ENCODE assay signal across 16 cellular contexts in genomic region chr7:157445956-157446295, GRCh38.
DNase-seq lines count a peak whose midpoint lies in the region; ATAC-seq, FAIRE-seq and TF ChIP-seq lines count a peak whose summit lies in the region.
"Had no signal": no experiment of that assay in that cellular context is flagged by ENCODE, and none has a peak within 500 bp of the region (broad histone marks: within the 10 kb centered on the region; RNA-seq: fewer than 3 reads in every experiment).

No MANE protein-coding gene starts in this region.

- H4K5ac ChIP-seq in H1 (ENCODE audit: insufficient read length, low read depth, low read length), result no peak overlapping the region

- no peak overlapping the region for H2BK20ac ChIP-seq in H1 (ENCODE audit: low read length)

- no peak for FAIRE-seq in H1 (lab: Jason Lieb, UNC)

- H2BK15ac ChIP-seq in H1 (ENCODE audit: low read length), result no peak overlapping the region

- no peak for TF ChIP-seq RAD21 in H1 (IDR thresholded peaks at IDR 0.05 in 1 of 2, conservative IDR thresholded peaks at IDR 0.05 in 1 of 2; ENCODE audit: low read depth in 2 of 2, low read length in 2 of 2)

- H3K4me2 ChIP-seq in H1 (ENCODE audit: insufficient read depth in 1 of 2, low read depth in 2 of 2, low read length in 2 of 2) (no peak overlapping the region), osteoblast (ENCODE audit: insufficient read depth, low read length) (no peak overlapping the region)

- H3K27ac Mint-ChIP-seq in effector memory CD8-positive, alpha-beta T cell, result no peak overlapping the region
- H3K27ac Mint-ChIP-seq: CD4-positive, CD25-positive, alpha-beta regulatory T cell had no signal

- intact Hi-C loops in cardiac septum (cut with DNase I) (no loop called here), left ventricle myocardium superior (cut with micrococcal nuclease) (no loop called here), testis (cut with DNase I; ENCODE audit: low total_unique reads) (no loop called here)

- no peak overlapping the region for H2AFZ ChIP-seq in H1 (ENCODE audit: low read length)
- H2AFZ ChIP-seq in osteoblast (ENCODE audit: low read length), result no peak overlapping the region

- no peak overlapping the region for H2BK120ac ChIP-seq in H1 (replicated peaks; ENCODE audit: low read depth, low read length)

- no peaks in the 10 kb centered on the region for H3K79me1 ChIP-seq in H1 (ENCODE audit: low read depth, low read length)

- no peak overlapping the region for H2AK5ac ChIP-seq in H1 (ENCODE audit: low read depth, low read length)

- H3K4me1 ChIP-seq in H1 (replicated peaks in 1 of 4; ENCODE audit: control insufficient read depth in 3 of 4, insufficient read depth in 4 of 4, low read length in 3 of 4), result no peaks in the 10 kb centered on the region
- H3K4me1 ChIP-seq in osteoblast (ENCODE audit: insufficient read depth, low read length), result no peaks in the 10 kb centered on the region
- H3K4me1 ChIP-seq in testis, result no peaks in the 10 kb centered on the region

- no peak overlapping the region for H2BK5ac ChIP-seq in H1 (ENCODE audit: low read depth, low read length)

- no peak overlapping the region for H4K91ac ChIP-seq in H1 (replicated peaks; ENCODE audit: insufficient read length, low read length)

- POLR2A ChIA-PET in H1 (lab: Charles Lee; ENCODE audit: partially characterized antibody), result no interaction called here

- H4K8ac ChIP-seq in H1 (ENCODE audit: extremely low read depth, insufficient read depth, low read length), result peak overlapping the region; percentile 80; the same call in 1 of the 2 replicates

- H3K9ac ChIP-seq in H1 (replicated peaks in 1 of 4; ENCODE audit: extremely low read depth in 1 of 4, low read depth in 3 of 4, low read length in 3 of 4), result no peak overlapping the region

- H3K27ac ChIP-seq in H1 (ENCODE audit: low read depth, low read length), result no peak overlapping the region
- H3K27ac ChIP-seq in osteoblast (ENCODE audit: low read depth, low read length), result no peak overlapping the region
- no peak overlapping the region for H3K27ac ChIP-seq in testis

- no peak overlapping the region for H3K4me3 ChIP-seq in H1 (ENCODE audit: extremely low read depth in 1 of 4, insufficient read depth in 2 of 4, low read depth in 3 of 4, low read length in 4 of 4)
- no peak overlapping the region for H3K4me3 ChIP-seq in osteoblast (ENCODE audit: insufficient read depth, low read length)
- H3K4me3 ChIP-seq in testis, result no peak overlapping the region

- no peak overlapping the region for H3K14ac ChIP-seq in H1 (ENCODE audit: insufficient read length)

- no peak overlapping the region for H3K4ac ChIP-seq in H1 (replicated peaks; ENCODE audit: insufficient read length, low read depth, low read length)

- 86% methylated on average over 11 of the region's 11 CpGs; no CpG with 5 or more reads in 1 of the 2 experiments for WGBS in H1 (ENCODE audit: extremely low coverage in 1 of 2, insufficient coverage in 1 of 2, insufficient read length in 1 of 2, insufficient replicate concordance in 2 of 2, low coverage in 1 of 2, low lambda C conversion rate in 2 of 2, missing lambda C conversion rate in 1 of 2), 2 experiments
- WGBS in testis, 2 donors, result 97 to 98% methylated on average over 10 to 11 of the region's 11 CpGs

- H3K27me3 ChIP-seq in H1 (replicated peaks in 1 of 4; ENCODE audit: control insufficient read depth in 3 of 4, extremely low read depth in 1 of 4, insufficient read depth in 3 of 4, low read length in 3 of 4) (peaks cover 0 to 2% (median 0%) of the 10 kb centered on the region in 4 experiments; a peak in 1 of 7 replicates), osteoblast (ENCODE audit: insufficient read depth, low read length) (no peaks in the 10 kb centered on the region), testis (no peaks in the 10 kb centered on the region)

- TF ChIP-seq POLR2A in H1 (IDR thresholded peaks at IDR 0.05; ENCODE audit: control extremely low read depth in 1 of 2, low read depth in 2 of 2, low read length in 2 of 2) (no peak), testis (IDR thresholded peaks at IDR 0.05) (no peak)

- H3K36me3 Mint-ChIP-seq in effector memory CD8-positive, alpha-beta T cell (ENCODE audit: insufficient read depth), result no peaks in the 10 kb centered on the region
- H3K36me3 Mint-ChIP-seq: CD4-positive, CD25-positive, alpha-beta regulatory T cell had no signal

- TF ChIP-seq EP300 in H1 (IDR thresholded peaks at IDR 0.05; ENCODE audit: borderline replicate concordance in 1 of 2, low read depth in 2 of 2, low read length in 2 of 2), result no peak

- no peaks in the 10 kb centered on the region for H4K20me1 ChIP-seq in H1 (replicated peaks in 1 of 2; ENCODE audit: control insufficient read depth in 1 of 2, insufficient read depth in 2 of 2, low read length in 2 of 2)
- no peaks in the 10 kb centered on the region for H4K20me1 ChIP-seq in osteoblast (ENCODE audit: insufficient read depth, low read length)

- ATAC-seq in left ventricle myocardium superior (no peak), GM21526 (IDR thresholded peaks at IDR 0.05; ENCODE audit: low FRiP score, unreplicated experiment) (no peak)
- ATAC-seq in effector memory CD8-positive, alpha-beta T cell (replicated peaks), result no peak

- H3K9me3 ChIP-seq in H1 (ENCODE audit: insufficient read depth in 2 of 2, low read depth in 1 of 2, low read length in 1 of 2), result peaks cover 6 to 19% of the 10 kb centered on the region in 2 experiments; a peak in 2 of 4 replicates
- no peaks in the 10 kb centered on the region for H3K9me3 ChIP-seq in osteoblast (ENCODE audit: low read depth, low read length)
- no peaks in the 10 kb centered on the region for H3K9me3 ChIP-seq in testis

- no peak overlapping the region for H3K23ac ChIP-seq in H1 (ENCODE audit: insufficient read length)

- H2BK12ac ChIP-seq in H1 (ENCODE audit: low read depth, low read length), result no peak overlapping the region

- H3K4me1 Mint-ChIP-seq in effector memory CD8-positive, alpha-beta T cell (ENCODE audit: low read depth in 2 of 2), result no peaks in the 10 kb centered on the region
- H3K4me1 Mint-ChIP-seq: CD4-positive, CD25-positive, alpha-beta regulatory T cell had no signal

- no peak overlapping the region for H3K18ac ChIP-seq in H1 (ENCODE audit: extremely low read depth, low read length)

- TF ChIP-seq CTCF in H1 (IDR thresholded peaks at IDR 0.05; ENCODE audit: control extremely low read depth in 1 of 3, insufficient read depth in 1 of 3, low read depth in 1 of 3, low read length in 3 of 3) (no peak), osteoblast (IDR thresholded peaks at IDR 0.05; ENCODE audit: extremely low read depth, low read depth, low read length) (no peak), testis (IDR thresholded peaks at IDR 0.05) (no peak)

- DNase-seq in cardiac septum (ENCODE audit: low spot score) (peak; percentile 56), left ventricle myocardium superior (no peak), H1 (ENCODE audit: low read depth in 1 of 2, low spot score in 2 of 2) (peak in 1 of 2 experiments; percentile 43), osteoblast (ENCODE audit: insufficient read length, low spot score, missing footprints) (peak; percentile 85), testis (peak; percentile 9)
- no peak for DNase-seq in effector memory CD8-positive, alpha-beta T cell
- DNase-seq: CD4-positive, CD25-positive, alpha-beta regulatory T cell; EL; GF-D8; Kasumi-1; NCI-H1694; NCI-H2081; NCI-H2171 treated with DMSO at 0.1 percent for 48 hours; NCI-H446; SIG-M5 had no signal

- no peaks in the 10 kb centered on the region for H3K23me2 ChIP-seq in H1 (ENCODE audit: low read depth, low read length)

- no peak overlapping the region for H3K56ac ChIP-seq in H1 (replicated peaks; ENCODE audit: insufficient read length, low read depth, low read length)

- H3K4me3 Mint-ChIP-seq in effector memory CD8-positive, alpha-beta T cell, result no peak overlapping the region
- H3K4me3 Mint-ChIP-seq: CD4-positive, CD25-positive, alpha-beta regulatory T cell had no signal

- H3K36me3 ChIP-seq in H1 (ENCODE audit: control insufficient read depth in 2 of 4, insufficient read depth in 4 of 4, low read length in 3 of 4) (no peaks in the 10 kb centered on the region), osteoblast (ENCODE audit: insufficient read depth, low read length) (no peaks in the 10 kb centered on the region), testis (ENCODE audit: low read depth, missing control alignments) (no peaks in the 10 kb centered on the region)

- H3K79me2 ChIP-seq in H1 (ENCODE audit: control insufficient read depth in 1 of 2, insufficient read depth in 2 of 2, low read length in 2 of 2) (no peaks in the 10 kb centered on the region), osteoblast (ENCODE audit: insufficient read depth, low read length) (no peaks in the 10 kb centered on the region)

- H3K27me3 Mint-ChIP-seq in effector memory CD8-positive, alpha-beta T cell, result peaks cover 6 to 7% of the 10 kb centered on the region in 2 donors

- CTCF ChIA-PET in H1 (lab: Charles Lee; ENCODE audit: partially characterized antibody), result interaction anchor here (0.8 to 2.3 kb wide), 4 partner anchors 9 to 210 kb away, joined by 3 to 7 read pairs (median 4); no protein-coding TSS in a partner anchor

- no peaks in the 10 kb centered on the region for H3K9me3 Mint-ChIP-seq in effector memory CD8-positive, alpha-beta T cell

TF ChIP-seq in H1, 55 proteins besides CTCF, POLR2A, EP300 and RAD21 (continues in another document):
- TF ChIP-seq E2F6 (IDR thresholded peaks at IDR 0.05) (no peak), JUN (IDR thresholded peaks at IDR 0.05; ENCODE audit: low read depth, low read length) (no peak), JUND (IDR thresholded peaks at IDR 0.05; ENCODE audit: low read length) (no peak), POU5F1 (IDR thresholded peaks at IDR 0.05; ENCODE audit: low read depth, low read length) (no peak)

Comparison
In these comparisons a context has a peak if more than half of its experiments do, and no peak if none do; other contexts are left out.
1. DNase-seq: peak in cardiac septum (single experiment), osteoblast (single experiment) and testis (single experiment); none in left ventricle myocardium superior (single experiment) and effector memory CD8-positive, alpha-beta T cell (0 of 3).